ENCODE assay signal across 9 cellular contexts in genomic region chr2:75465317-75465998, GRCh38.
A peak's percentile ranks its signal among the peaks of the same experiment; 100 is the strongest.
DNase-seq lines count a peak whose midpoint lies in the region; ATAC-seq, FAIRE-seq and TF ChIP-seq lines count a peak whose summit lies in the region.
"Had no signal": no experiment of that assay in that cellular context is flagged by ENCODE, and none has a peak within 500 bp of the region (broad histone marks: within the 10 kb centered on the region; RNA-seq: fewer than 3 reads in every experiment).

No MANE protein-coding gene starts in this region.

- no peaks in the 10 kb centered on the region for H4K20me1 ChIP-seq in GM12878 (ENCODE audit: control insufficient read depth, insufficient read depth)

- no peaks in the 10 kb centered on the region for H3K79me2 ChIP-seq in GM12878 (ENCODE audit: control insufficient read depth, insufficient read depth, low read length)

- H3K4me3 ChIP-seq in GM12878 (no peak overlapping the region), liver (ENCODE audit: low read depth in 1 of 3, low read length in 3 of 3) (no peak overlapping the region)
- H3K4me3 ChIP-seq: adrenal gland had no signal

- H2AFZ ChIP-seq in GM12878 (ENCODE audit: control insufficient read depth, low read depth, low read length) = no peak overlapping the region; the same call in 1 of the 2 replicates

- H3K4me2 ChIP-seq in GM12878 (ENCODE audit: control insufficient read depth, insufficient read depth) = no peak overlapping the region

- no peak overlapping the region for H3K27ac ChIP-seq in GM12878 (ENCODE audit: control insufficient read depth, insufficient read depth)
- no peak overlapping the region for H3K27ac ChIP-seq in liver (ENCODE audit: low read depth in 1 of 2, low read length in 2 of 2)
- H3K27ac ChIP-seq: adrenal gland had no signal

- peak; percentile 70 for TF ChIP-seq RAD21 in Ishikawa (IDR thresholded peaks at IDR 0.05; ENCODE audit: low read depth)
- peak; percentile 63 for TF ChIP-seq RAD21 in GM12878 (IDR thresholded peaks at IDR 0.05; ENCODE audit: insufficient read depth, low read depth, low read length)
- TF ChIP-seq RAD21 in liver (IDR thresholded peaks at IDR 0.05) = peak; percentile 86 to 88

- SMC1A ChIA-PET in GM12878 (lab: Charles Lee; ENCODE audit: uncharacterized antibody, unreplicated experiment) = interaction anchor here (0.7 to 11.4 kb wide), 36 partner anchors 9 to 521 kb away, joined by 3 to 183 read pairs (median 5); partner anchors contain the start of gene TACR1

- H3K36me3 ChIP-seq in GM12878 (ENCODE audit: control insufficient read depth in 2 of 2, insufficient read depth in 2 of 2, low read length in 1 of 2) (no peaks in the 10 kb centered on the region), liver (ENCODE audit: control insufficient read depth in 4 of 4, insufficient read depth in 3 of 4, low read depth in 1 of 4, low read length in 3 of 4) (no peaks in the 10 kb centered on the region)
- H3K36me3 ChIP-seq: adrenal gland had no signal

- POLR2A ChIA-PET in GM12878 (lab: Charles Lee) = no interaction called here

- H3K4me1 ChIP-seq in GM12878 (ENCODE audit: control insufficient read depth, insufficient read depth, low read length) (no peaks in the 10 kb centered on the region), liver (ENCODE audit: control insufficient read depth in 4 of 4, insufficient read depth in 4 of 4, low read length in 3 of 4) (no peaks in the 10 kb centered on the region)
- H3K4me1 ChIP-seq: adrenal gland had no signal

- 69% methylated on average over 1 of the region's 1 CpG for WGBS in GM12878 (ENCODE audit: insufficient coverage, insufficient replicate concordance, low lambda C conversion rate, missing lambda C conversion rate)
- WGBS in liver = 40% methylated on average over 1 of the region's 1 CpG

- peak; percentile 49 for DNase-seq in DMS153 treated with DMSO at 0.1 percent for 48 hours (lab: John Stamatoyannopoulos, UW; ENCODE audit: unreplicated experiment)
- DNase-seq in GM12878 (ENCODE audit: low read depth, low spot score) = no peak
- no peak for DNase-seq in posterior vena cava (ENCODE audit: low spot score)
- no peak for DNase-seq in anterior cingulate cortex (lab: John Stamatoyannopoulos, UW)
- DNase-seq in GM19240 (ENCODE audit: insufficient read length, low spot score) = no peak
- DNase-seq: adrenal gland had no signal

- RAD21 ChIA-PET in GM12878 (lab: Charles Lee; ENCODE audit: unreplicated experiment) = interaction anchor here (0.6 to 4.8 kb wide), 26 partner anchors 13 to 634 kb away, joined by 3 to 64 read pairs (median 5); partner anchors contain the start of gene TACR1

- no peaks in the 10 kb centered on the region for H3K27me3 ChIP-seq in GM12878 (replicated peaks in 1 of 2; ENCODE audit: control insufficient read depth in 2 of 2, insufficient read depth in 2 of 2, low read length in 1 of 2)
- no peaks in the 10 kb centered on the region for H3K27me3 ChIP-seq in liver (ENCODE audit: control insufficient read depth in 4 of 4, insufficient read depth in 4 of 4, low read length in 3 of 4)
- H3K27me3 ChIP-seq: adrenal gland had no signal

- H3K9ac ChIP-seq in GM12878 (ENCODE audit: control insufficient read depth, insufficient read depth, low read length) (no peak overlapping the region), liver (ENCODE audit: low read depth in 1 of 2, low read length in 2 of 2) (no peak overlapping the region)

- TF ChIP-seq POLR2A in GM12878 (IDR thresholded peaks at IDR 0.05; ENCODE audit: low read depth, low read length) = no peak

- CTCF ChIA-PET in GM12878 (lab: Yijun Ruan, JAX) = interaction anchor here (0.6 to 11.5 kb wide), 43 partner anchors 11 to 579 kb away, joined by 3 to 127 read pairs (median 7); partner anchors contain the start of gene TACR1

- TF ChIP-seq CTCF in GM12878 (IDR thresholded peaks at IDR 0.05 in 2 of 3, conservative IDR thresholded peaks at IDR 0.05 in 1 of 3; ENCODE audit: control insufficient read depth in 2 of 3, extremely low read depth in 1 of 3, insufficient read depth in 1 of 3, low read depth in 3 of 3, low read length in 3 of 3) (peak; percentile 17 to 39 (median 23); a peak in 3 of 6 replicates), liver (IDR thresholded peaks at IDR 0.05; ENCODE audit: low read depth, low read length, missing input control) (peak; percentile 55)

- H3K9me3 ChIP-seq in GM12878 (replicated peaks; ENCODE audit: control insufficient read depth, insufficient read depth, low read length) (no peaks in the 10 kb centered on the region), liver (ENCODE audit: control insufficient read depth in 4 of 4, low read length in 3 of 4) (no peaks in the 10 kb centered on the region)
- H3K9me3 ChIP-seq: adrenal gland had no signal

- TF ChIP-seq EP300 in Ishikawa (IDR thresholded peaks at IDR 0.05; ENCODE audit: borderline replicate concordance) = no peak
- TF ChIP-seq EP300 in GM12878 (IDR thresholded peaks at IDR 0.05; ENCODE audit: borderline replicate concordance in 1 of 2, control insufficient read depth in 1 of 2, low read depth in 2 of 2, low read length in 2 of 2) = no peak

- ATAC-seq in GM12878 = peak; percentile 46; the same call in 2 of the 3 replicates
- no peak for ATAC-seq in HG03139 (IDR thresholded peaks at IDR 0.05; ENCODE audit: unreplicated experiment)

- BruUV-seq in GM12878 (replicated peaks; lab: Mats Ljungman, UMichigan) = no TSS peak

- FAIRE-seq in GM12878 (lab: Jason Lieb, UNC) = no peak

- in situ Hi-C loops in GM12878 (cut with MboI) = loop anchor here (5.0 kb wide), 1 partner anchor 142 kb away; no protein-coding TSS in a partner anchor

- intact Hi-C loops in GM12878 (cut with micrococcal nuclease; ENCODE audit: unreplicated experiment) (loop anchor here (2.0 to 5.0 kb wide), 3 partner anchors 153 to 411 kb away; no protein-coding TSS in a partner anchor), posterior vena cava (cut with DNase I) (no loop called here)

TF ChIP-seq in Ishikawa, 13 proteins besides CTCF, POLR2A, EP300 and RAD21:
- TF ChIP-seq TAF1 (IDR thresholded peaks at IDR 0.05; ENCODE audit: low read depth) = no peak
- TF ChIP-seq EGR1 (IDR thresholded peaks at IDR 0.05) = no peak
- peak; percentile 52 for TF ChIP-seq USF1 (IDR thresholded peaks at IDR 0.05)

TF ChIP-seq in GM12878, 131 proteins besides CTCF, POLR2A, EP300 and RAD21:
- TF ChIP-seq SP1 (IDR thresholded peaks at IDR 0.05; ENCODE audit: low read depth, low read length) = no peak
- peak; percentile 42; the same call in 1 of the 2 replicates for TF ChIP-seq RAD51 (IDR thresholded peaks at IDR 0.05)
- peak; percentile 21; the same call in 1 of the 2 replicates for TF ChIP-seq SMC3 (IDR thresholded peaks at IDR 0.05; ENCODE audit: borderline replicate concordance, low read length)

TF ChIP-seq in liver, 16 proteins besides CTCF, POLR2A, EP300 and RAD21:
- no peak for TF ChIP-seq GABPA (IDR thresholded peaks at IDR 0.05 in 1 of 2, conservative IDR thresholded peaks at IDR 0.05 in 1 of 2)
- no peak for TF ChIP-seq FOXA1 (IDR thresholded peaks at IDR 0.05)
- TF ChIP-seq RXRA (IDR thresholded peaks at IDR 0.05) = no peak
- TF ChIP-seq TAF1 (conservative IDR thresholded peaks at IDR 0.05) = no peak
- TF ChIP-seq REST (IDR thresholded peaks at IDR 0.05) = no peak
- no peak for TF ChIP-seq FOXA2 (IDR thresholded peaks at IDR 0.05)
